ENCODE assay signal across 9 cellular contexts in genomic region chr1:208654241-208654640, GRCh38.
DNase-seq lines count a peak whose midpoint lies in the region; ATAC-seq and TF ChIP-seq lines count a peak whose summit lies in the region.
"Had no signal": no experiment of that assay in that cellular context is flagged by ENCODE, and none has a peak within 500 bp of the region (broad histone marks: within the 10 kb centered on the region; RNA-seq: fewer than 3 reads in every experiment).

No MANE protein-coding gene starts in this region.

- DNase-seq in GM06990 (ENCODE audit: extremely low read depth, insufficient read length), result no peak
- peak; percentile 34 for DNase-seq in LHCN-M2 (ENCODE audit: low read depth)
- DNase-seq in adipocyte (ENCODE audit: low read depth), result peak; percentile 27
- peak; percentile 34 for DNase-seq in myocyte (ENCODE audit: low read depth)
- no peak for DNase-seq in activated CD4-positive, alpha-beta T cell treated with anti-CD3 and anti-CD28 coated beads for 48 hours
- DNase-seq in UCSD-AML1 (lab: John Stamatoyannopoulos, UW; ENCODE audit: unreplicated experiment), result no peak
- no peak for DNase-seq in testis
- DNase-seq: retina had no signal

- H3K9me3 ChIP-seq in adipocyte (ENCODE audit: control insufficient read depth, low read length) (no peaks in the 10 kb centered on the region), testis (no peaks in the 10 kb centered on the region)

- intact Hi-C loops in testis (cut with DNase I; ENCODE audit: low total_unique reads), result no loop called here

- H3K27me3 ChIP-seq in GM06990 (replicated peaks; ENCODE audit: control insufficient read depth, insufficient read depth, low read length), result no peaks in the 10 kb centered on the region; the same call in 1 of the 2 replicates
- H3K27me3 ChIP-seq in adipocyte (replicated peaks; ENCODE audit: control insufficient read depth, insufficient read depth, low read length), result peaks cover 17% of the 10 kb centered on the region
- no peaks in the 10 kb centered on the region for H3K27me3 ChIP-seq in testis

- peaks cover 4% of the 10 kb centered on the region for H3K4me1 ChIP-seq in adipocyte (ENCODE audit: control insufficient read depth, insufficient read depth, low read length)
- H3K4me1 ChIP-seq in testis, result no peaks in the 10 kb centered on the region

- H3K36me3 ChIP-seq in GM06990 (ENCODE audit: control insufficient read depth, insufficient read depth, low read length), result no peaks in the 10 kb centered on the region
- H3K36me3 ChIP-seq in adipocyte (ENCODE audit: control insufficient read depth, insufficient read depth, low read length, severe bottlenecking), result no peaks in the 10 kb centered on the region
- no peaks in the 10 kb centered on the region for H3K36me3 ChIP-seq in testis (ENCODE audit: low read depth, missing control alignments)

- 73 to 80% methylated on average over 3 of the region's 3 CpGs for WGBS in testis, 2 donors

- H3K9ac ChIP-seq in adipocyte (ENCODE audit: low read length), result no peak overlapping the region

- H3K4me3 ChIP-seq in GM06990 (replicated peaks; ENCODE audit: low read depth, low read length) (no peak overlapping the region), adipocyte (ENCODE audit: low read length) (no peak overlapping the region), testis (no peak overlapping the region)

- no peak overlapping the region for H3K27ac ChIP-seq in testis

- TF ChIP-seq POLR2A in testis (IDR thresholded peaks at IDR 0.05), result no peak

- TF ChIP-seq CTCF in GM06990 (IDR thresholded peaks at IDR 0.05; ENCODE audit: insufficient read depth, low read length, poor library complexity, severe bottlenecking) (peak; percentile 56), testis (IDR thresholded peaks at IDR 0.05) (peak in 1 of 3 experiments; percentile 32)

- ATAC-seq in HG02884 (IDR thresholded peaks at IDR 0.05; ENCODE audit: unreplicated experiment), result no peak

Comparison
In these comparisons a context has a peak if more than half of its experiments do, and no peak if none do; other contexts are left out.
1. DNase-seq: peak in LHCN-M2 (single experiment), adipocyte (single experiment) and myocyte (single experiment); none in GM06990 (single experiment), activated CD4-positive, alpha-beta T cell treated with anti-CD3 and anti-CD28 coated beads for 48 hours (single experiment), UCSD-AML1 (single experiment) and testis (single experiment).